ENCODE assay signal across 13 cellular contexts in the genomic region with DNA sequence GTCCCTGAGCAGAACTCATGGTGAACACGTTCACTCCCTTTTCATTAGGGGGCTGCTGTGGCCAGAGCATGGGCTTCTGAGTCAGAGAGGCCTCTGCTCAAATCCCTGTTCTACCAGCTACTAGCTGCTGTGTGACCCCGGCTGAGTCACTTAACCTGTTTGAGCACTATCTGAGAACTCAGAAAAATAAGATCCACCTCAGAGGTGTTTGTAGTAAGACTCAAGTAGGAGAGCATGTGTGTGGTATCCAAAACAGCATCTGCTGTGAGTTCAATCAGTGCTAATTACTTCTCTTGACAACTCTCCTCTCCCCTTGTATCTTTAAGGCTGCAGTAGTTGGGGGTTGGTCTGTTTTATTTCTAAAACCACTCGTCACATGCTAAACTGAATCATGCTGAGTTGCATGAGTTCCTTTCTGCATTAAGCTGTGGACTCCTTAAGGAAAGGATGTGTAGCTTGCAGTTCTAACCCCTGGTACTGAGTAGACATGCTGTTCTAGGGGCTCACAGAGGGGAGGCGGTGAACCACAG. TPM values are rescaled to one million over a fixed set of nuclear protein-coding genes. Genes with fewer than 3 reads are reported as not detected.
A peak's percentile ranks its signal among the peaks of the same experiment; 100 is the strongest.
DNase-seq lines count a peak whose midpoint lies in the region; ATAC-seq and TF ChIP-seq lines count a peak whose summit lies in the region.
"Had no signal": no experiment of that assay in that cellular context is flagged by ENCODE, and none has a peak within 500 bp of the region (broad histone marks: within the 10 kb centered on the region; RNA-seq: fewer than 3 reads in every experiment).

No MANE protein-coding gene starts in this region.

- H3K4me1 ChIP-seq in Panc1 (ENCODE audit: control insufficient read depth, insufficient read depth, low read length) = peaks cover 8% of the 10 kb centered on the region
- peaks cover 0 to 5% of the 10 kb centered on the region in 2 donors for H3K4me1 ChIP-seq in right atrium auricular region
- H3K4me1 ChIP-seq: gastrocnemius medialis had no signal

- intact Hi-C loops in Panc1 (cut with micrococcal nuclease; ENCODE audit: unreplicated experiment) = no loop called here

- H3K36me3 ChIP-seq in Panc1 (ENCODE audit: control insufficient read depth, insufficient read depth, low read length) (no peaks in the 10 kb centered on the region), right atrium auricular region (no peaks in the 10 kb centered on the region)
- H3K36me3 ChIP-seq: gastrocnemius medialis had no signal

- H3K27ac ChIP-seq in Panc1 (ENCODE audit: low read length) (peak overlapping the region; percentile 59), right atrium auricular region (no peak overlapping the region)
- H3K27ac ChIP-seq: gastrocnemius medialis had no signal

- CTCF ChIA-PET in Panc1 (lab: Charles Lee) = no interaction called here

- H3K4me3 ChIP-seq in Panc1 (ENCODE audit: low read depth in 2 of 2, low read length in 2 of 2) (no peak overlapping the region), epithelial cell of esophagus (ENCODE audit: low read length) (no peak overlapping the region), right atrium auricular region (no peak overlapping the region)
- H3K4me3 ChIP-seq: gastrocnemius medialis had no signal

- in situ Hi-C loops in Panc1 (cut with HindIII; ENCODE audit: low pct_unique_long_range_greater_than_20kb, low sequenced_read_pairs) = no loop called here

- POLR2A ChIA-PET in Panc1 (lab: Charles Lee) = no interaction called here

- TF ChIP-seq CTCF in Panc1 (IDR thresholded peaks at IDR 0.05) = no peak
- no peak for TF ChIP-seq CTCF in epithelial cell of esophagus (IDR thresholded peaks at IDR 0.05; ENCODE audit: insufficient read depth, low read depth, low read length, missing control alignments)
- no peak for TF ChIP-seq CTCF in right atrium auricular region (IDR thresholded peaks at IDR 0.05)

- ATAC-seq in Panc1 = peak; percentile 79
- no peak for ATAC-seq in HG02870 (IDR thresholded peaks at IDR 0.05; ENCODE audit: unreplicated experiment)
- ATAC-seq: activated CD4-positive, CD25-positive, alpha-beta regulatory T cell treated with anti-CD3 and anti-CD28 coated beads, Interleukin-2, amount 50 U/mL, for 24 hours; gastrocnemius medialis; stimulated activated naive CD8-positive, alpha-beta T cell treated with anti-CD3 and anti-CD28 coated beads, Interleukin-15, Interleukin-2, amounts not matched to agents 100 U/mL and 50 U/mL, for 24 hours had no signal

- DNase-seq in GM03348 (ENCODE audit: low spot score) = peak; percentile 50
- peak; percentile 72 for DNase-seq in Panc1 (ENCODE audit: low read depth, low spot score)
- peak; percentile 91 for DNase-seq in epithelial cell of esophagus (ENCODE audit: low read depth)
- peak; percentile 93 for DNase-seq in renal cortical epithelial cell (ENCODE audit: low read depth)
- no peak for DNase-seq in right atrium auricular region (ENCODE audit: low spot score)
- no peak for DNase-seq in HuH-7 (ENCODE audit: low spot score)
- no peak for DNase-seq in stimulated activated CD4-positive, alpha-beta T cell treated with anti-CD3 and anti-CD28 coated beads, Interleukin-4, amount 100 ng/mL, for 1 hour
- DNase-seq: gastrocnemius medialis; GOT3; NCI-H1048; stimulated activated naive CD8-positive, alpha-beta T cell treated with anti-CD3 and anti-CD28 coated beads, Interleukin-15, Interleukin-2, amounts not matched to agents 100 U/mL and 50 U/mL, for 24 hours had no signal

- H3K27me3 ChIP-seq in Panc1 (ENCODE audit: control insufficient read depth, insufficient read depth, low read length) = no peaks in the 10 kb centered on the region
- no peaks in the 10 kb centered on the region for H3K27me3 ChIP-seq in right atrium auricular region
- H3K27me3 ChIP-seq: gastrocnemius medialis had no signal

- BruUV-seq in Panc1 (replicated peaks; lab: Mats Ljungman, UMichigan) = no TSS peak

- peaks cover 22% of the 10 kb centered on the region; the same call in 1 of the 2 replicates for H3K9me3 ChIP-seq in Panc1 (ENCODE audit: control insufficient read depth, insufficient read depth, low read depth, low read length)
- H3K9me3 ChIP-seq in right atrium auricular region = peaks cover 8 to 19% of the 10 kb centered on the region in 2 donors
- H3K9me3 ChIP-seq: gastrocnemius medialis had no signal

RNA-seq across cellular contexts. Expression of gene JUN, which starts 39.7 kb away (rescaled TPM):
- 70.0 TPM for total RNA-seq in Panc1 (2021; ENCODE audit: unreplicated experiment)
- 74.0 TPM for polyA plus RNA-seq in Panc1 (2012; ENCODE audit: insufficient read length)
- 104 and 154 TPM in 2 replicates for total RNA-seq in renal cortical epithelial cell
- 100 to 1,000 TPM in 1 of 2 donors, 10 to 100 TPM in 1; 74.3 to 199 TPM for total RNA-seq in right atrium auricular region

Comparison
In these comparisons a context has a peak if more than half of its experiments do, and no peak if none do; other contexts are left out.
1. DNase-seq: peak in GM03348 (single experiment), Panc1 (single experiment), epithelial cell of esophagus (single experiment) and renal cortical epithelial cell (single experiment); none in right atrium auricular region (single experiment), HuH-7 (single experiment) and stimulated activated CD4-positive, alpha-beta T cell treated with anti-CD3 and anti-CD28 coated beads, Interleukin-4, amount 100 ng/mL, for 1 hour (single experiment).